ENCODE assay signal across 1 cellular context in the genomic region with DNA sequence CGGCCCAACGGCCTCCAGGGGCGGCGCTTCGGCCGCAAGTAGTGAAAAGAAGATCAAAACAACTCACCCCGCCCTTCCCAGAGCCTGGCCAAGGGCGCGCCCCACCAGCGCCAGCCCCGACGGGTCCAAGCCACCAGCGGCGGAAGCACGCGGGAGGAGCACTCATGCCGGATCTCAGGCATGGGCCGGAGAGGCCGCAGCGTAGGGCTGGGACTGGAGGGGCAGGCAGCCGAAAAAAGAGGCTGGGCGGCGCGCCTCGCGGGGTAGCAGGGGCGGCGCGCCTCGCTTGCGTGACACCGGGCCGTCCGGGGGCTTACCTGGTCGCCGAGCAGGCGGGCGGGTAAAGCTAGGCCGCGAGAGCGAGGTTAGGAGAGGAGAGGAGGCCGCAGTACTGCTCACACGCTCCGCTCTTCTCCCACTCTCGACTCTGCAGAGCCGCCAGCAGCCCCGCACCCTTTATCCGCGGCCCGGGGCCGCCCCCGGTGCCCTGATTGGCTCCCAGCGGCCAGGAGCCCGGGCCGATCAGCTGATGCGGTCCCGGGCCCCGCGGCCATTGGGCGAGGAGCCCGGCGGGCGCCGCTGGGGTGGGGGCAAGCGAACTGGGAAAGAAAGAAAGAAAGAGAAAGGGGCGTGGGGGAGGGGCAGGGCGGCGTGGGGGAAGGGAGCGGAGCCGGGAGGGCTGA.
TF ChIP-seq lines count a peak whose summit lies in the region.

Gene GLUL, minus strand, starts transcription at position 429 of the 683 bp plus-strand sequence. CDS start 3,053 bp downstream, outside the sequence.

TF ChIP-seq in HepG2, 621 proteins besides CTCF, POLR2A, EP300 and RAD21 (continued from another document and continues in another):
- TF ChIP-seq, protein P1, sequence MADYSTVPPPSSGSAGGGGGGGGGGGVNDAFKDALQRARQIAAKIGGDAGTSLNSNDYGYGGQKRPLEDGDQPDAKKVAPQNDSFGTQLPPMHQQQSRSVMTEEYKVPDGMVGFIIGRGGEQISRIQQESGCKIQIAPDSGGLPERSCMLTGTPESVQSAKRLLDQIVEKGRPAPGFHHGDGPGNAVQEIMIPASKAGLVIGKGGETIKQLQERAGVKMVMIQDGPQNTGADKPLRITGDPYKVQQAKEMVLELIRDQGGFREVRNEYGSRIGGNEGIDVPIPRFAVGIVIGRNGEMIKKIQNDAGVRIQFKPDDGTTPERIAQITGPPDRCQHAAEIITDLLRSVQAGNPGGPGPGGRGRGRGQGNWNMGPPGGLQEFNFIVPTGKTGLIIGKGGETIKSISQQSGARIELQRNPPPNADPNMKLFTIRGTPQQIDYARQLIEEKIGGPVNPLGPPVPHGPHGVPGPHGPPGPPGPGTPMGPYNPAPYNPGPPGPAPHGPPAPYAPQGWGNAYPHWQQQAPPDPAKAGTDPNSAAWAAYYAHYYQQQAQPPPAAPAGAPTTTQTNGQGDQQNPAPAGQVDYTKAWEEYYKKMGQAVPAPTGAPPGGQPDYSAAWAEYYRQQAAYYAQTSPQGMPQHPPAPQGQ (CRISPR knock-in tag; IDR thresholded peaks at IDR 0.05; ENCODE audit: borderline replicate concordance) = no peak; the same call in 1 of the 2 replicates
- TF ChIP-seq, protein P2, sequence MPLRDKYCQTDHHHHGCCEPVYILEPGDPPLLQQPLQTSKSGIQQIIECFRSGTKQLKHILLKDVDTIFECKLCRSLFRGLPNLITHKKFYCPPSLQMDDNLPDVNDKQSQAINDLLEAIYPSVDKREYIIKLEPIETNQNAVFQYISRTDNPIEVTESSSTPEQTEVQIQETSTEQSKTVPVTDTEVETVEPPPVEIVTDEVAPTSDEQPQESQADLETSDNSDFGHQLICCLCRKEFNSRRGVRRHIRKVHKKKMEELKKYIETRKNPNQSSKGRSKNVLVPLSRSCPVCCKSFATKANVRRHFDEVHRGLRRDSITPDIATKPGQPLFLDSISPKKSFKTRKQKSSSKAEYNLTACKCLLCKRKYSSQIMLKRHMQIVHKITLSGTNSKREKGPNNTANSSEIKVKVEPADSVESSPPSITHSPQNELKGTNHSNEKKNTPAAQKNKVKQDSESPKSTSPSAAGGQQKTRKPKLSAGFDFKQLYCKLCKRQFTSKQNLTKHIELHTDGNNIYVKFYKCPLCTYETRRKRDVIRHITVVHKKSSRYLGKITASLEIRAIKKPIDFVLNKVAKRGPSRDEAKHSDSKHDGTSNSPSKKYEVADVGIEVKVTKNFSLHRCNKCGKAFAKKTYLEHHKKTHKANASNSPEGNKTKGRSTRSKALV (CRISPR knock-in tag; IDR thresholded peaks at IDR 0.05) = peak; percentile 82
- TF ChIP-seq, protein P3, sequence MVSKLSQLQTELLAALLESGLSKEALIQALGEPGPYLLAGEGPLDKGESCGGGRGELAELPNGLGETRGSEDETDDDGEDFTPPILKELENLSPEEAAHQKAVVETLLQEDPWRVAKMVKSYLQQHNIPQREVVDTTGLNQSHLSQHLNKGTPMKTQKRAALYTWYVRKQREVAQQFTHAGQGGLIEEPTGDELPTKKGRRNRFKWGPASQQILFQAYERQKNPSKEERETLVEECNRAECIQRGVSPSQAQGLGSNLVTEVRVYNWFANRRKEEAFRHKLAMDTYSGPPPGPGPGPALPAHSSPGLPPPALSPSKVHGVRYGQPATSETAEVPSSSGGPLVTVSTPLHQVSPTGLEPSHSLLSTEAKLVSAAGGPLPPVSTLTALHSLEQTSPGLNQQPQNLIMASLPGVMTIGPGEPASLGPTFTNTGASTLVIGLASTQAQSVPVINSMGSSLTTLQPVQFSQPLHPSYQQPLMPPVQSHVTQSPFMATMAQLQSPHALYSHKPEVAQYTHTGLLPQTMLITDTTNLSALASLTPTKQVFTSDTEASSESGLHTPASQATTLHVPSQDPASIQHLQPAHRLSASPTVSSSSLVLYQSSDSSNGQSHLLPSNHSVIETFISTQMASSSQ (IDR thresholded peaks at IDR 0.05; ENCODE audit: low read depth) = no peak
- TF ChIP-seq, protein P3 (CRISPR knock-in tag; IDR thresholded peaks at IDR 0.05; ENCODE audit: borderline replicate concordance) = peak; percentile 66; the same call in 1 of the 2 replicates
- no peak for TF ChIP-seq DPF2 (CRISPR knock-in tag; IDR thresholded peaks at IDR 0.05; ENCODE audit: borderline replicate concordance, low read depth)
- TF ChIP-seq SAFB2 (CRISPR knock-in tag; IDR thresholded peaks at IDR 0.05; ENCODE audit: borderline replicate concordance, low read depth) = no peak; the same call in 1 of the 2 replicates
- TF ChIP-seq, protein P4, sequence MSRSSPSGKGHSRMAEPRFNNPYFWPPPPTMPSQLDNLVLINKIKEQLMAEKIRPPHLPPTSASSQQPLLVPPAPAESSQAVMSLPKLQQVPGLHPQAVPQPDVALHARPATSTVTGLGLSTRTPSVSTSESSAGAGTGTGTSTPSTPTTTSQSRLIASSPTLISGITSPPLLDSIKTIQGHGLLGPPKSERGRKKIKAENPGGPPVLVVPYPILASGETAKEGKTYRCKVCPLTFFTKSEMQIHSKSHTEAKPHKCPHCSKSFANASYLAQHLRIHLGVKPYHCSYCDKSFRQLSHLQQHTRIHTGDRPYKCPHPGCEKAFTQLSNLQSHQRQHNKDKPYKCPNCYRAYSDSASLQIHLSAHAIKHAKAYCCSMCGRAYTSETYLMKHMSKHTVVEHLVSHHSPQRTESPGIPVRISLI (CRISPR knock-in tag; IDR thresholded peaks at IDR 0.05; ENCODE audit: borderline replicate concordance) = no peak; the same call in 1 of the 2 replicates
- TF ChIP-seq, protein P5, sequence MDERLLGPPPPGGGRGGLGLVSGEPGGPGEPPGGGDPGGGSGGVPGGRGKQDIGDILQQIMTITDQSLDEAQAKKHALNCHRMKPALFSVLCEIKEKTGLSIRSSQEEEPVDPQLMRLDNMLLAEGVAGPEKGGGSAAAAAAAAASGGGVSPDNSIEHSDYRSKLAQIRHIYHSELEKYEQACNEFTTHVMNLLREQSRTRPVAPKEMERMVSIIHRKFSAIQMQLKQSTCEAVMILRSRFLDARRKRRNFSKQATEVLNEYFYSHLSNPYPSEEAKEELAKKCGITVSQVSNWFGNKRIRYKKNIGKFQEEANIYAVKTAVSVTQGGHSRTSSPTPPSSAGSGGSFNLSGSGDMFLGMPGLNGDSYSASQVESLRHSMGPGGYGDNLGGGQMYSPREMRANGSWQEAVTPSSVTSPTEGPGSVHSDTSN (CRISPR knock-in tag; IDR thresholded peaks at IDR 0.05) = no peak
- peak; percentile 51; the same call in 1 of the 2 replicates for TF ChIP-seq ZNF101 (CRISPR knock-in tag; IDR thresholded peaks at IDR 0.05; ENCODE audit: borderline replicate concordance, low read depth)
- TF ChIP-seq RFXANK (CRISPR knock-in tag; IDR thresholded peaks at IDR 0.05) = no peak; the same call in 1 of the 2 replicates
- TF ChIP-seq, protein P6, sequence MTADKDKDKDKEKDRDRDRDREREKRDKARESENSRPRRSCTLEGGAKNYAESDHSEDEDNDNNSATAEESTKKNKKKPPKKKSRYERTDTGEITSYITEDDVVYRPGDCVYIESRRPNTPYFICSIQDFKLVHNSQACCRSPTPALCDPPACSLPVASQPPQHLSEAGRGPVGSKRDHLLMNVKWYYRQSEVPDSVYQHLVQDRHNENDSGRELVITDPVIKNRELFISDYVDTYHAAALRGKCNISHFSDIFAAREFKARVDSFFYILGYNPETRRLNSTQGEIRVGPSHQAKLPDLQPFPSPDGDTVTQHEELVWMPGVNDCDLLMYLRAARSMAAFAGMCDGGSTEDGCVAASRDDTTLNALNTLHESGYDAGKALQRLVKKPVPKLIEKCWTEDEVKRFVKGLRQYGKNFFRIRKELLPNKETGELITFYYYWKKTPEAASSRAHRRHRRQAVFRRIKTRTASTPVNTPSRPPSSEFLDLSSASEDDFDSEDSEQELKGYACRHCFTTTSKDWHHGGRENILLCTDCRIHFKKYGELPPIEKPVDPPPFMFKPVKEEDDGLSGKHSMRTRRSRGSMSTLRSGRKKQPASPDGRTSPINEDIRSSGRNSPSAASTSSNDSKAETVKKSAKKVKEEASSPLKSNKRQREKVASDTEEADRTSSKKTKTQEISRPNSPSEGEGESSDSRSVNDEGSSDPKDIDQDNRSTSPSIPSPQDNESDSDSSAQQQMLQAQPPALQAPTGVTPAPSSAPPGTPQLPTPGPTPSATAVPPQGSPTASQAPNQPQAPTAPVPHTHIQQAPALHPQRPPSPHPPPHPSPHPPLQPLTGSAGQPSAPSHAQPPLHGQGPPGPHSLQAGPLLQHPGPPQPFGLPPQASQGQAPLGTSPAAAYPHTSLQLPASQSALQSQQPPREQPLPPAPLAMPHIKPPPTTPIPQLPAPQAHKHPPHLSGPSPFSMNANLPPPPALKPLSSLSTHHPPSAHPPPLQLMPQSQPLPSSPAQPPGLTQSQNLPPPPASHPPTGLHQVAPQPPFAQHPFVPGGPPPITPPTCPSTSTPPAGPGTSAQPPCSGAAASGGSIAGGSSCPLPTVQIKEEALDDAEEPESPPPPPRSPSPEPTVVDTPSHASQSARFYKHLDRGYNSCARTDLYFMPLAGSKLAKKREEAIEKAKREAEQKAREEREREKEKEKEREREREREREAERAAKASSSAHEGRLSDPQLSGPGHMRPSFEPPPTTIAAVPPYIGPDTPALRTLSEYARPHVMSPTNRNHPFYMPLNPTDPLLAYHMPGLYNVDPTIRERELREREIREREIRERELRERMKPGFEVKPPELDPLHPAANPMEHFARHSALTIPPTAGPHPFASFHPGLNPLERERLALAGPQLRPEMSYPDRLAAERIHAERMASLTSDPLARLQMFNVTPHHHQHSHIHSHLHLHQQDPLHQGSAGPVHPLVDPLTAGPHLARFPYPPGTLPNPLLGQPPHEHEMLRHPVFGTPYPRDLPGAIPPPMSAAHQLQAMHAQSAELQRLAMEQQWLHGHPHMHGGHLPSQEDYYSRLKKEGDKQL (CRISPR knock-in tag; IDR thresholded peaks at IDR 0.05; ENCODE audit: low read depth) = peak; percentile 22; the same call in 1 of the 2 replicates
- no peak for TF ChIP-seq AHDC1 (CRISPR knock-in tag; IDR thresholded peaks at IDR 0.05; ENCODE audit: borderline replicate concordance)
- peak; percentile 52; the same call in 1 of the 2 replicates for TF ChIP-seq ZNF782 (CRISPR knock-in tag; IDR thresholded peaks at IDR 0.05; ENCODE audit: borderline replicate concordance)
- TF ChIP-seq SOX5 (CRISPR knock-in tag; IDR thresholded peaks at IDR 0.05; ENCODE audit: borderline replicate concordance) = peak; percentile 36; the same call in 1 of the 2 replicates
- no peak for TF ChIP-seq MAF1 (CRISPR knock-in tag; IDR thresholded peaks at IDR 0.05; ENCODE audit: borderline replicate concordance)
